ENCODE assay signal across 10 cellular contexts in the genomic region with DNA sequence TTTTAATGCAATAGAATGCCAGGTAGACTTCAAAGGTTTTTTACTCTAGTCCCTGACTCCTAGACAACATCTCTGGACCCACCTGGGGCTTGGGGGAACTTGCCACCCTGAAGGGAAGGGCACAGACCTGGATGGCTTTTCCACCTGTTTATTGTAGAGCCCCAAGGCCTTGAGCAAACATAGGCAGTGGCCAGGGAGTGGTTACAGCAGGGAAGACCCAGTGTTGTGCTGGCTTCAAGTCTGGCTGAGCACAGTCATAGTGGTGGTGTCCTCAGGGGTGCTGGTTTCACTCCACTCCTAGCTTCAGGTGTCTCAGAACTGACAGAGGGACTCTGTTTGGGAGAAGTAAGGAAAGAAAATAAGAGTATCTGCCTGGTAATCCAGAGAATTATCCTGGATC. TPM values are rescaled to one million over a fixed set of nuclear protein-coding genes. Genes with fewer than 3 reads are reported as not detected.
"Had no signal": no experiment of that assay in that cellular context is flagged by ENCODE, and none has a peak within 500 bp of the region (broad histone marks: within the 10 kb centered on the region; RNA-seq: fewer than 3 reads in every experiment).

No MANE protein-coding gene starts in this region.

- H3K4me3 Mint-ChIP-seq: GM23338, H9, HFFc6 had no signal

- H3K36me3 ChIP-seq: HAP-1 had no signal

- H3K4me1 ChIP-seq: HAP-1 had no signal

- DNase-seq: GM23248, GOT3, H7, H9, HCEC 1CT, HFFc6 had no signal

- H3K27ac ChIP-seq: GM23248 had no signal

- H3K4me3 ChIP-seq: GM23248, GM23338, HAP-1 had no signal

- H2AFZ ChIP-seq: GM23248, GM23338 had no signal

- H3K9ac ChIP-seq: GM23248 had no signal

- H3K27ac Mint-ChIP-seq: GM23338, H9, HFFc6 had no signal

- H3K4me2 ChIP-seq: GM23338 had no signal

- H3K9me3 ChIP-seq: HAP-1 had no signal

- H3K9me3 Mint-ChIP-seq: HFFc6 had no signal

RNA-seq across cellular contexts. Expression of a gene that starts 5.5 kb away (rescaled TPM):
- total RNA-seq: GM23248, H1, H4, H7, H9, HFFc6 had no signal
- polyA plus RNA-seq: GM23248 had no signal
